In genomic region chr2:167534443-167534842, GRCh38 we compare ENCODE assay signal across 1 cellular context.
TF ChIP-seq lines count a peak whose summit lies in the region.

No MANE protein-coding gene starts in this region.

TF ChIP-seq in SK-N-SH treated with all-trans-retinoic acid at 6 μM for 48 hours, 23 proteins besides CTCF, POLR2A, EP300 and RAD21 (continued from another document):
- TF ChIP-seq PPARA (CRISPR knock-in tag; IDR thresholded peaks at IDR 0.05; ENCODE audit: borderline replicate concordance) (no peak), RARB (CRISPR knock-in tag; IDR thresholded peaks at IDR 0.05) (no peak), BACH2 (CRISPR knock-in tag; IDR thresholded peaks at IDR 0.05; ENCODE audit: borderline replicate concordance) (no peak), ZFP3 (CRISPR knock-in tag; IDR thresholded peaks at IDR 0.05) (no peak), ZC3H10 (CRISPR knock-in tag; IDR thresholded peaks at IDR 0.05) (no peak), ISL1 (CRISPR knock-in tag; IDR thresholded peaks at IDR 0.05) (no peak), ESRRG (CRISPR knock-in tag; IDR thresholded peaks at IDR 0.05) (no peak), CSDC2 (CRISPR knock-in tag; IDR thresholded peaks at IDR 0.05) (no peak), ZFP30 (CRISPR knock-in tag; IDR thresholded peaks at IDR 0.05) (no peak)
- TF ChIP-seq, protein P1, sequence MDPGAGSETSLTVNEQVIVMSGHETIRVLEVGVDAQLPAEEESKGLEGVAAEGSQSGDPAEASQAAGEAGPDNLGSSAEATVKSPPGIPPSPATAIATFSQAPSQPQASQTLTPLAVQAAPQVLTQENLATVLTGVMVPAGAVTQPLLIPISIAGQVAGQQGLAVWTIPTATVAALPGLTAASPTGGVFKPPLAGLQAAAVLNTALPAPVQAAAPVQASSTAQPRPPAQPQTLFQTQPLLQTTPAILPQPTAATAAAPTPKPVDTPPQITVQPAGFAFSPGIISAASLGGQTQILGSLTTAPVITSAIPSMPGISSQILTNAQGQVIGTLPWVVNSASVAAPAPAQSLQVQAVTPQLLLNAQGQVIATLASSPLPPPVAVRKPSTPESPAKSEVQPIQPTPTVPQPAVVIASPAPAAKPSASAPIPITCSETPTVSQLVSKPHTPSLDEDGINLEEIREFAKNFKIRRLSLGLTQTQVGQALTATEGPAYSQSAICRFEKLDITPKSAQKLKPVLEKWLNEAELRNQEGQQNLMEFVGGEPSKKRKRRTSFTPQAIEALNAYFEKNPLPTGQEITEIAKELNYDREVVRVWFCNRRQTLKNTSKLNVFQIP (CRISPR knock-in tag; IDR thresholded peaks at IDR 0.05; ENCODE audit: borderline replicate concordance, low read depth), result no peak
- TF ChIP-seq, protein P2, sequence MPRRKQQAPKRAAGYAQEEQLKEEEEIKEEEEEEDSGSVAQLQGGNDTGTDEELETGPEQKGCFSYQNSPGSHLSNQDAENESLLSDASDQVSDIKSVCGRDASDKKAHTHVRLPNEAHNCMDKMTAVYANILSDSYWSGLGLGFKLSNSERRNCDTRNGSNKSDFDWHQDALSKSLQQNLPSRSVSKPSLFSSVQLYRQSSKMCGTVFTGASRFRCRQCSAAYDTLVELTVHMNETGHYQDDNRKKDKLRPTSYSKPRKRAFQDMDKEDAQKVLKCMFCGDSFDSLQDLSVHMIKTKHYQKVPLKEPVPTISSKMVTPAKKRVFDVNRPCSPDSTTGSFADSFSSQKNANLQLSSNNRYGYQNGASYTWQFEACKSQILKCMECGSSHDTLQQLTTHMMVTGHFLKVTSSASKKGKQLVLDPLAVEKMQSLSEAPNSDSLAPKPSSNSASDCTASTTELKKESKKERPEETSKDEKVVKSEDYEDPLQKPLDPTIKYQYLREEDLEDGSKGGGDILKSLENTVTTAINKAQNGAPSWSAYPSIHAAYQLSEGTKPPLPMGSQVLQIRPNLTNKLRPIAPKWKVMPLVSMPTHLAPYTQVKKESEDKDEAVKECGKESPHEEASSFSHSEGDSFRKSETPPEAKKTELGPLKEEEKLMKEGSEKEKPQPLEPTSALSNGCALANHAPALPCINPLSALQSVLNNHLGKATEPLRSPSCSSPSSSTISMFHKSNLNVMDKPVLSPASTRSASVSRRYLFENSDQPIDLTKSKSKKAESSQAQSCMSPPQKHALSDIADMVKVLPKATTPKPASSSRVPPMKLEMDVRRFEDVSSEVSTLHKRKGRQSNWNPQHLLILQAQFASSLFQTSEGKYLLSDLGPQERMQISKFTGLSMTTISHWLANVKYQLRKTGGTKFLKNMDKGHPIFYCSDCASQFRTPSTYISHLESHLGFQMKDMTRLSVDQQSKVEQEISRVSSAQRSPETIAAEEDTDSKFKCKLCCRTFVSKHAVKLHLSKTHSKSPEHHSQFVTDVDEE (CRISPR knock-in tag; IDR thresholded peaks at IDR 0.05), result no peak
TF ChIP-seq in SK-N-SH treated with all-trans-retinoic acid at 6 μM for 48 hours: peak in this region for 0.
